In genomic region chrX:101390664-101391525, GRCh38 we compare ENCODE assay signal across 1 cellular context.
TF ChIP-seq lines count a peak whose summit lies in the region.

Gene RPL36A, plus strand, starts transcription at chrX:101391011. Its CDS starts 33 bp downstream, at chrX:101391044.

TF ChIP-seq in HepG2, 621 proteins besides CTCF, POLR2A, EP300 and RAD21 (continued from another document and continues in another):
- TF ChIP-seq ZNF552 (CRISPR knock-in tag; IDR thresholded peaks at IDR 0.05; ENCODE audit: borderline replicate concordance) (0 out of 2 replicates have a peak, but pooled peaks have one; percentile 22), FOXC1 (CRISPR knock-in tag; IDR thresholded peaks at IDR 0.05; ENCODE audit: borderline replicate concordance) (peak; percentile 34; the same call in 1 of the 2 replicates), NFYB (CRISPR knock-in tag; IDR thresholded peaks at IDR 0.05) (peak; percentile 36), ZNF142 (CRISPR knock-in tag; IDR thresholded peaks at IDR 0.05) (no peak), ZSCAN5A (CRISPR knock-in tag; IDR thresholded peaks at IDR 0.05; ENCODE audit: borderline replicate concordance) (0 out of 2 replicates have a peak, but pooled peaks have one; percentile 28), ZFY (CRISPR knock-in tag; IDR thresholded peaks at IDR 0.05) (0 out of 2 replicates have a peak, but pooled peaks have one; percentile 25), MTERF4 (CRISPR knock-in tag; IDR thresholded peaks at IDR 0.05) (no peak), ZNF75D (CRISPR knock-in tag; IDR thresholded peaks at IDR 0.05; ENCODE audit: borderline replicate concordance) (no peak), ZNF276 (CRISPR knock-in tag; IDR thresholded peaks at IDR 0.05; ENCODE audit: low read depth) (no peak), RFXAP (CRISPR knock-in tag; IDR thresholded peaks at IDR 0.05; ENCODE audit: borderline replicate concordance) (no peak), ZBTB33 (CRISPR knock-in tag; IDR thresholded peaks at IDR 0.05) (no peak), POGZ (CRISPR knock-in tag; IDR thresholded peaks at IDR 0.05) (peak; percentile 81), TCF12 (IDR thresholded peaks at IDR 0.05) (no peak), TCF12 (CRISPR knock-in tag; IDR thresholded peaks at IDR 0.05) (no peak), ZC3H4 (CRISPR knock-in tag; IDR thresholded peaks at IDR 0.05; ENCODE audit: borderline replicate concordance) (no peak), ZNF10 (CRISPR knock-in tag; IDR thresholded peaks at IDR 0.05; ENCODE audit: borderline replicate concordance, low read depth) (no peak), RNF2 (conservative IDR thresholded peaks at IDR 0.05; ENCODE audit: low read depth) (no peak), HNRNPL (IDR thresholded peaks at IDR 0.05; ENCODE audit: low read depth, low read length) (no peak), PHF5A (CRISPR knock-in tag; IDR thresholded peaks at IDR 0.05; ENCODE audit: low read depth, unreplicated experiment) (peak; percentile 34), ZFP37 (CRISPR knock-in tag; IDR thresholded peaks at IDR 0.05; ENCODE audit: borderline replicate concordance) (no peak), SP5 (CRISPR knock-in tag; IDR thresholded peaks at IDR 0.05; ENCODE audit: borderline replicate concordance, low read depth) (0 out of 2 replicates have a peak, but pooled peaks have one; percentile 23), ZNF644 (CRISPR knock-in tag; IDR thresholded peaks at IDR 0.05; ENCODE audit: low read depth) (no peak), PLRG1 (conservative IDR thresholded peaks at IDR 0.05) (no peak), DBP (CRISPR knock-in tag; IDR thresholded peaks at IDR 0.05; ENCODE audit: not compliant biosample characterization) (no peak), LCORL (IDR thresholded peaks at IDR 0.05) (no peak), LCORL (CRISPR knock-in tag; IDR thresholded peaks at IDR 0.05) (no peak; the same call in 1 of the 2 replicates), HNRNPUL1 (IDR thresholded peaks at IDR 0.05; ENCODE audit: low read depth, low read length) (no peak), IRF9 (CRISPR knock-in tag; IDR thresholded peaks at IDR 0.05; ENCODE audit: borderline replicate concordance) (no peak), NCOR1 (IDR thresholded peaks at IDR 0.05; ENCODE audit: borderline replicate concordance, low read length) (no peak), POLR2G (IDR thresholded peaks at IDR 0.05; ENCODE audit: low read depth, low read length) (peak; percentile 97), SSRP1 (CRISPR knock-in tag; IDR thresholded peaks at IDR 0.05) (no peak), DRAP1 (CRISPR knock-in tag; IDR thresholded peaks at IDR 0.05) (peak; percentile 91), MYNN (CRISPR knock-in tag; IDR thresholded peaks at IDR 0.05; ENCODE audit: low read depth) (no peak), JUN (CRISPR knock-in tag; IDR thresholded peaks at IDR 0.05) (no peak), GZF1 (CRISPR knock-in tag; IDR thresholded peaks at IDR 0.05) (no peak), KMT2A (CRISPR knock-in tag; IDR thresholded peaks at IDR 0.05) (0 out of 2 replicates have a peak, but pooled peaks have one; percentile 26), KIAA2018 (CRISPR knock-in tag; IDR thresholded peaks at IDR 0.05; ENCODE audit: borderline replicate concordance) (no peak)
